Comparison of ENCODE assay signal across 1 cellular context in the genomic region with DNA sequence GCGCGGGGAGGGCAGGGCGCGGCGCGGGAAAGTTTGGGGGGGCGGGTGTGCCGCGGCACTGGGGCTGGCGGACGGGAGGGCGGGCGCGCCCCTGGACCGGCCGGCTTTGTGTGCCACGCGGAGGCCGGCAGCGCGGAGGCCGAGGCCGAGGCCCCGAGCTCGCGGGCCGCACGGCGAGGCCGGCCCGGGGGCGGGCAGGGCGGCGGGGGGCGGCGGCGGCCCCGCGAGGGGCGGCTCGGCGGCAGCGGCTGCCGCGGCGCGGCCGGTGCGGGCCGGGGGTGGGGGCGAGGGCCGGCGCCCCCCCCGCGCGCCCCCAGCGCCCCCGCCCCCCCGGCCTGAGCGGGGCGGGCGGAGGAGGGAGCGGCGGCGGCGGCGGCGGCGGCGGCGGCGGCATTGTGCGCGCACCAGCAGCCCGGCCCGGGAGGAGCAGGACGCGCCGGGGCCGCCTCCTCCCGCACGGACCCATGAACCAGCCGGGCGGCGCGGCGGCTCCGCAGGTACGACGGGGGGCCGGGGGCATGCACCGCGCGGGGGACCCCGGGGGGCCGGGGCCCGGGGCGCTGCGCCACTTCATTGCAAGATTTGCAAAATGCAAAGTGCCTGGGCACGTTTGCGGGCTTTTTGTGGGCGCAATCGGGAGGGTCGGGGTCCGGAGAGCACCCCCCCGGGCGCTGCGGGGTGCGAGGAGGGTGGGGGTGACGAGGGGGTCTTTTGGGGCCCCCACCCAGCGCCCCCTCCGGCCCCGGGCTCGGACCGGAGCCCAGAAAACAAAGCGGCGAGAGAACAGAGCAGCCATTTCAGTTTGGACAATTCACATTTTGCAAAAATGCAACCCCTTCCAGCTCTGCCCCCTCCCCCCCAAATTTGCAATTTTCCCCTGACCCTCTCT.
TF ChIP-seq lines count a peak whose summit lies in the region.

A gene with protein sequence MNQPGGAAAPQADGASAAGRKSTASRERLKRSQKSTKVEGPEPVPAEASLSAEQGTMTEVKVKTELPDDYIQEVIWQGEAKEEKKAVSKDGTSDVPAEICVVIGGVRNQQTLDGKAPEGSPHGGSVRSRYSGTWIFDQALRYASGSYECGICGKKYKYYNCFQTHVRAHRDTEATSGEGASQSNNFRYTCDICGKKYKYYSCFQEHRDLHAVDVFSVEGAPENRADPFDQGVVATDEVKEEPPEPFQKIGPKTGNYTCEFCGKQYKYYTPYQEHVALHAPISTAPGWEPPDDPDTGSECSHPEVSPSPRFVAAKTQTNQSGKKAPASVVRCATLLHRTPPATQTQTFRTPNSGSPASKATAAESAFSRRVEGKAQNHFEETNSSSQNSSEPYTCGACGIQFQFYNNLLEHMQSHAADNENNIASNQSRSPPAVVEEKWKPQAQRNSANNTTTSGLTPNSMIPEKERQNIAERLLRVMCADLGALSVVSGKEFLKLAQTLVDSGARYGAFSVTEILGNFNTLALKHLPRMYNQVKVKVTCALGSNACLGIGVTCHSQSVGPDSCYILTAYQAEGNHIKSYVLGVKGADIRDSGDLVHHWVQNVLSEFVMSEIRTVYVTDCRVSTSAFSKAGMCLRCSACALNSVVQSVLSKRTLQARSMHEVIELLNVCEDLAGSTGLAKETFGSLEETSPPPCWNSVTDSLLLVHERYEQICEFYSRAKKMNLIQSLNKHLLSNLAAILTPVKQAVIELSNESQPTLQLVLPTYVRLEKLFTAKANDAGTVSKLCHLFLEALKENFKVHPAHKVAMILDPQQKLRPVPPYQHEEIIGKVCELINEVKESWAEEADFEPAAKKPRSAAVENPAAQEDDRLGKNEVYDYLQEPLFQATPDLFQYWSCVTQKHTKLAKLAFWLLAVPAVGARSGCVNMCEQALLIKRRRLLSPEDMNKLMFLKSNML (plus strand): TSS at position 393 of the 889 bp plus-strand sequence. CDS start 72 bp downstream, at position 465.

TF ChIP-seq in endothelial cell of umbilical vein, 7 proteins besides CTCF, POLR2A, EP300 and RAD21 (continued from another document):
- TF ChIP-seq, protein P1, sequence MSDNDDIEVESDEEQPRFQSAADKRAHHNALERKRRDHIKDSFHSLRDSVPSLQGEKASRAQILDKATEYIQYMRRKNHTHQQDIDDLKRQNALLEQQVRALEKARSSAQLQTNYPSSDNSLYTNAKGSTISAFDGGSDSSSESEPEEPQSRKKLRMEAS (IDR thresholded peaks at IDR 0.05; ENCODE audit: insufficient read depth, insufficient read length) = no peak
- TF ChIP-seq EZH2 (IDR thresholded peaks at IDR 0.05; ENCODE audit: borderline replicate concordance, low read depth, low read length, severe bottlenecking) = no peak
- TF ChIP-seq FOS (IDR thresholded peaks at IDR 0.05; ENCODE audit: borderline replicate concordance, insufficient read depth, low read length) = no peak
- no peak for TF ChIP-seq POLR2AphosphoS5 (IDR thresholded peaks at IDR 0.05; ENCODE audit: insufficient read depth, low read depth, low read length)
